Comparison of ENCODE assay signal across 32 cellular contexts in genomic region chr18:42474577-42474976, GRCh38.
"Had no signal": no experiment of that assay in that cellular context is flagged by ENCODE, and none has a peak within 500 bp of the region (broad histone marks: within the 10 kb centered on the region; RNA-seq: fewer than 3 reads in every experiment).

No MANE protein-coding gene starts in this region.

- ATAC-seq: activated CD4-positive, alpha-beta T cell treated with anti-CD3 and anti-CD28 coated beads for 36 hours; activated CD8-positive, alpha-beta memory T cell treated with anti-CD3 and anti-CD28 coated beads, Interleukin-2, amount 10 ng/mL, durations not matched to agents 7 days and 5 days; activated CD8-positive, alpha-beta T cell treated with anti-CD3 and anti-CD28 coated beads, Interleukin-2, amount 10 ng/mL, durations not matched to agents 7 days and 5 days; activated naive CD8-positive, alpha-beta T cell treated with anti-CD3 and anti-CD28 coated beads, Interleukin-2, amount 50 U/mL, for 24 hours; body of pancreas; effector memory CD8-positive, alpha-beta T cell; T-helper 17 cell had no signal

- DNase-seq: activated CD4-positive, alpha-beta memory T cell treated with anti-CD3 and anti-CD28 coated beads for 36 hours; activated CD4-positive, alpha-beta T cell treated with anti-CD3 and anti-CD28 coated beads for 36 hours; activated CD4-positive, alpha-beta T cell treated with anti-CD3 and anti-CD28 coated beads, Interleukin-2, amount 10 ng/mL, durations not matched to agents 24 days and 14 days; activated CD4-positive, CD25-positive, alpha-beta regulatory T cell; activated CD4-positive, CD25-positive, alpha-beta regulatory T cell treated with anti-CD3 and anti-CD28 coated beads, Interleukin-2, amount 50 U/mL, for 72 hours; activated CD8-positive, alpha-beta memory T cell treated with anti-CD3 and anti-CD28 coated beads, Interleukin-2, amount 10 ng/mL, durations not matched to agents 7 days and 5 days; activated CD8-positive, alpha-beta memory T cell treated with anti-CD3 and anti-CD28 coated beads, Interleukin-2, amount 50 U/mL, for 4 hours; activated CD8-positive, alpha-beta T cell treated with anti-CD3 and anti-CD28 coated beads, Interleukin-2, amount 10 ng/mL, durations not matched to agents 7 days and 5 days; activated effector memory CD4-positive, alpha-beta T cell treated with anti-CD3 and anti-CD28 coated beads, Interleukin-2, amount 50 U/mL, for 16 hours; activated naive CD4-positive, alpha-beta T cell treated with anti-CD3 and anti-CD28 coated beads for 36 hours; activated naive CD8-positive, alpha-beta T cell treated with anti-CD3 and anti-CD28 coated beads for 36 hours; activated naive CD8-positive, alpha-beta T cell treated with anti-CD3 and anti-CD28 coated beads, Interleukin-2, amount 50 U/mL, for 24 hours; activated T-cell treated with anti-CD3 and anti-CD28 coated beads, Interleukin-2, amount 50 U/mL, for 1 hour; activated T-cell treated with anti-CD3 and anti-CD28 coated beads, Interleukin-2, amount 50 U/mL, for 48 hours; adrenal gland; amygdala; aorta; body of pancreas; caudate nucleus; cortex of kidney; dermis blood vessel endothelial cell; effector CD4-positive, alpha-beta T cell; effector memory CD8-positive, alpha-beta T cell; erythroblast; T-helper 1 cell; T-helper 17 cell; T1000 had no signal

- H3K9me3 ChIP-seq: adrenal gland, body of pancreas, esophagus muscularis mucosa had no signal

- H3K27ac ChIP-seq: adrenal gland, body of pancreas, esophagus muscularis mucosa had no signal

- H3K4me3 ChIP-seq: adrenal gland, body of pancreas, esophagus muscularis mucosa had no signal

- H3K36me3 ChIP-seq: adrenal gland, esophagus muscularis mucosa had no signal

- H3K9me3 Mint-ChIP-seq: activated CD4-positive, alpha-beta memory T cell treated with anti-CD3 and anti-CD28 coated beads for 36 hours; activated CD4-positive, alpha-beta T cell treated with anti-CD3 and anti-CD28 coated beads, Interleukin-2, amount 10 ng/mL, durations not matched to agents 24 days and 14 days; activated naive CD4-positive, alpha-beta T cell treated with anti-CD3 and anti-CD28 coated beads for 36 hours; activated naive CD4-positive, alpha-beta T cell treated with anti-CD3 and anti-CD28 coated beads, Interleukin-2, amount 50 U/mL, for 24 hours; activated naive CD8-positive, alpha-beta T cell treated with anti-CD3 and anti-CD28 coated beads for 36 hours; activated naive CD8-positive, alpha-beta T cell treated with anti-CD3 and anti-CD28 coated beads, Interleukin-2, amount 50 U/mL, for 24 hours; activated T-helper 1 cell treated with anti-CD3 and anti-CD28 coated beads, Interleukin-12 subunit alpha, Interleukin-12 subunit beta, Interleukin-2, Interleukin-4 antibody, amounts not matched to agents 30 ng/mL and 10 ng/mL and 1 ng/mL, durations not matched to agents 14 hours and 24 hours and 36 hours; activated T-helper 2 cell treated with anti-CD3 and anti-CD28 coated beads, Interferon-gamma antibody, Interleukin-2, Interleukin-4, amounts not matched to agents 10 μg/mL and 5 μg/mL and 100 μg/mL, durations not matched to agents 14 hours and 24 hours and 36 hours; T-helper 2 cell treated with Interferon-gamma antibody and Interleukin-4, amounts not matched to agents 5 μg/mL and 100 μg/mL, for 36 hours had no signal

- H3K27me3 Mint-ChIP-seq: activated CD4-positive, alpha-beta memory T cell treated with anti-CD3 and anti-CD28 coated beads for 36 hours; activated CD4-positive, alpha-beta T cell treated with anti-CD3 and anti-CD28 coated beads for 36 hours; activated CD4-positive, alpha-beta T cell treated with anti-CD3 and anti-CD28 coated beads, Interleukin-2, amount 10 ng/mL, durations not matched to agents 24 days and 14 days; activated CD8-positive, alpha-beta memory T cell treated with anti-CD3 and anti-CD28 coated beads, Interleukin-2, amount 10 ng/mL, durations not matched to agents 7 days and 5 days; activated naive CD4-positive, alpha-beta T cell treated with anti-CD3 and anti-CD28 coated beads, Interleukin-2, amount 50 U/mL, for 24 hours; activated naive CD8-positive, alpha-beta T cell treated with anti-CD3 and anti-CD28 coated beads for 36 hours; activated naive CD8-positive, alpha-beta T cell treated with anti-CD3 and anti-CD28 coated beads, Interleukin-2, amount 50 U/mL, for 24 hours; effector memory CD8-positive, alpha-beta T cell; T-helper 17 cell had no signal

- H3K4me3 Mint-ChIP-seq: activated CD4-positive, alpha-beta memory T cell treated with anti-CD3 and anti-CD28 coated beads for 36 hours; activated CD4-positive, alpha-beta T cell treated with anti-CD3 and anti-CD28 coated beads for 36 hours; activated CD4-positive, alpha-beta T cell treated with anti-CD3 and anti-CD28 coated beads, Interleukin-2, amount 10 ng/mL, durations not matched to agents 24 days and 14 days; activated CD8-positive, alpha-beta memory T cell treated with anti-CD3 and anti-CD28 coated beads, Interleukin-2, amount 10 ng/mL, durations not matched to agents 7 days and 5 days; activated CD8-positive, alpha-beta T cell treated with anti-CD3 and anti-CD28 coated beads, Interleukin-2, amount 10 ng/mL, durations not matched to agents 7 days and 5 days; activated naive CD4-positive, alpha-beta T cell treated with anti-CD3 and anti-CD28 coated beads for 36 hours; activated naive CD4-positive, alpha-beta T cell treated with anti-CD3 and anti-CD28 coated beads, Interleukin-2, amount 50 U/mL, for 24 hours; activated naive CD8-positive, alpha-beta T cell treated with anti-CD3 and anti-CD28 coated beads for 36 hours; activated naive CD8-positive, alpha-beta T cell treated with anti-CD3 and anti-CD28 coated beads, Interleukin-2, amount 50 U/mL, for 24 hours; activated T-helper 1 cell treated with anti-CD3 and anti-CD28 coated beads, Interleukin-12 subunit alpha, Interleukin-12 subunit beta, Interleukin-2, Interleukin-4 antibody, amounts not matched to agents 30 ng/mL and 10 ng/mL and 1 ng/mL, durations not matched to agents 14 hours and 24 hours and 36 hours; effector memory CD8-positive, alpha-beta T cell; T-helper 17 cell; T-helper 2 cell treated with Interferon-gamma antibody and Interleukin-4, amounts not matched to agents 5 μg/mL and 100 μg/mL, for 36 hours had no signal

- H3K4me1 ChIP-seq: adrenal gland, body of pancreas had no signal

- H3K27ac Mint-ChIP-seq: activated CD4-positive, alpha-beta memory T cell treated with anti-CD3 and anti-CD28 coated beads for 36 hours; activated CD4-positive, alpha-beta T cell treated with anti-CD3 and anti-CD28 coated beads for 36 hours; activated CD4-positive, alpha-beta T cell treated with anti-CD3 and anti-CD28 coated beads, Interleukin-2, amount 10 ng/mL, durations not matched to agents 24 days and 14 days; activated CD8-positive, alpha-beta memory T cell treated with anti-CD3 and anti-CD28 coated beads, Interleukin-2, amount 10 ng/mL, durations not matched to agents 7 days and 5 days; activated CD8-positive, alpha-beta T cell treated with anti-CD3 and anti-CD28 coated beads, Interleukin-2, amount 10 ng/mL, durations not matched to agents 7 days and 5 days; activated naive CD4-positive, alpha-beta T cell treated with anti-CD3 and anti-CD28 coated beads for 36 hours; activated naive CD4-positive, alpha-beta T cell treated with anti-CD3 and anti-CD28 coated beads, Interleukin-2, amount 50 U/mL, for 24 hours; activated naive CD8-positive, alpha-beta T cell treated with anti-CD3 and anti-CD28 coated beads for 36 hours; activated naive CD8-positive, alpha-beta T cell treated with anti-CD3 and anti-CD28 coated beads, Interleukin-2, amount 50 U/mL, for 24 hours; activated T-helper 1 cell treated with anti-CD3 and anti-CD28 coated beads, Interleukin-12 subunit alpha, Interleukin-12 subunit beta, Interleukin-2, Interleukin-4 antibody, amounts not matched to agents 30 ng/mL and 10 ng/mL and 1 ng/mL, durations not matched to agents 14 hours and 24 hours and 36 hours; activated T-helper 2 cell treated with anti-CD3 and anti-CD28 coated beads, Interferon-gamma antibody, Interleukin-2, Interleukin-4, amounts not matched to agents 10 μg/mL and 5 μg/mL and 100 μg/mL, durations not matched to agents 14 hours and 24 hours and 36 hours; effector memory CD8-positive, alpha-beta T cell; T-helper 17 cell; T-helper 2 cell treated with Interferon-gamma antibody and Interleukin-4, amounts not matched to agents 5 μg/mL and 100 μg/mL, for 36 hours had no signal

- H3K36me3 Mint-ChIP-seq: activated CD4-positive, alpha-beta memory T cell treated with anti-CD3 and anti-CD28 coated beads for 36 hours; activated CD8-positive, alpha-beta memory T cell treated with anti-CD3 and anti-CD28 coated beads, Interleukin-2, amount 10 ng/mL, durations not matched to agents 7 days and 5 days; activated naive CD4-positive, alpha-beta T cell treated with anti-CD3 and anti-CD28 coated beads, Interleukin-2, amount 50 U/mL, for 24 hours; activated naive CD8-positive, alpha-beta T cell treated with anti-CD3 and anti-CD28 coated beads for 36 hours had no signal

- H3K27me3 ChIP-seq: adrenal gland, body of pancreas, esophagus muscularis mucosa had no signal

- H3K4me1 Mint-ChIP-seq: activated CD4-positive, alpha-beta T cell treated with anti-CD3 and anti-CD28 coated beads for 36 hours; activated CD4-positive, alpha-beta T cell treated with anti-CD3 and anti-CD28 coated beads, Interleukin-2, amount 10 ng/mL, durations not matched to agents 24 days and 14 days; activated CD8-positive, alpha-beta memory T cell treated with anti-CD3 and anti-CD28 coated beads, Interleukin-2, amount 10 ng/mL, durations not matched to agents 7 days and 5 days; activated naive CD4-positive, alpha-beta T cell treated with anti-CD3 and anti-CD28 coated beads, Interleukin-2, amount 50 U/mL, for 24 hours; activated naive CD8-positive, alpha-beta T cell treated with anti-CD3 and anti-CD28 coated beads for 36 hours; activated naive CD8-positive, alpha-beta T cell treated with anti-CD3 and anti-CD28 coated beads, Interleukin-2, amount 50 U/mL, for 24 hours; T-helper 17 cell had no signal
